ENCODE assay signal across 27 cellular contexts in genomic region chr1:30010506-30011106, GRCh38.
"Had no signal": no experiment of that assay in that cellular context is flagged by ENCODE, and none has a peak within 500 bp of the region (broad histone marks: within the 10 kb centered on the region; RNA-seq: fewer than 3 reads in every experiment).

No MANE protein-coding gene starts in this region.

- H3K36me3 Mint-ChIP-seq: naive thymus-derived CD8-positive, alpha-beta T cell; natural killer cell treated with Interleukin-12 subunit alpha and Interleukin-12 subunit beta and Interleukin-15 and Interleukin-18, amount 100 ng/mL, for 72 hours; stimulated activated effector memory CD8-positive, alpha-beta T cell treated with anti-CD3 and anti-CD28 coated beads, Interleukin-12 subunit alpha, Interleukin-12 subunit beta, amount 100 ng/mL, for 72 hours; stimulated activated naive B cell treated with anti-CD40 and anti-IgM and Interleukin-4, amounts not matched to agents 10 μg/mL and 1 μg/mL and 100 μg/mL, for 72 hours had no signal

- H3K27ac ChIP-seq: ovary, parathyroid adenoma, prostate gland, right lobe of liver, sigmoid colon, stomach, thoracic aorta, thyroid gland, tibial nerve, upper lobe of left lung, vagina had no signal

- H3K4me1 ChIP-seq: parathyroid adenoma, prostate gland, right lobe of liver, sigmoid colon, stomach, thyroid gland, tibial nerve, vagina had no signal

- H3K4me1 Mint-ChIP-seq: stimulated activated naive B cell treated with anti-CD40 and anti-IgM and Interleukin-4, amounts not matched to agents 10 μg/mL and 1 μg/mL and 100 μg/mL, for 72 hours had no signal

- H3K27ac Mint-ChIP-seq: naive thymus-derived CD8-positive, alpha-beta T cell; natural killer cell treated with Interleukin-12 subunit alpha and Interleukin-12 subunit beta and Interleukin-15 and Interleukin-18, amount 100 ng/mL, for 72 hours; nephron progenitor cell; stimulated activated effector memory CD8-positive, alpha-beta T cell treated with anti-CD3 and anti-CD28 coated beads, Interleukin-12 subunit alpha, Interleukin-12 subunit beta, amount 100 ng/mL, for 72 hours; stimulated activated naive B cell treated with anti-CD40 and anti-IgM and Interleukin-4, amounts not matched to agents 10 μg/mL and 1 μg/mL and 100 μg/mL, for 72 hours; stimulated activated naive CD8-positive, alpha-beta T cell treated with anti-CD3 and anti-CD28 coated beads, Interleukin-15, Interleukin-2, amounts not matched to agents 100 ng/mL and 50 ng/mL, for 24 hours had no signal

- H3K4me3 Mint-ChIP-seq: naive thymus-derived CD8-positive, alpha-beta T cell; natural killer cell treated with Interleukin-12 subunit alpha and Interleukin-12 subunit beta and Interleukin-15 and Interleukin-18, amount 100 ng/mL, for 72 hours; nephron progenitor cell; neural crest cell; stimulated activated effector memory CD8-positive, alpha-beta T cell treated with anti-CD3 and anti-CD28 coated beads, Interleukin-12 subunit alpha, Interleukin-12 subunit beta, amount 100 ng/mL, for 72 hours; stimulated activated naive B cell treated with anti-CD40 and anti-IgM and Interleukin-4, amounts not matched to agents 10 μg/mL and 1 μg/mL and 100 μg/mL, for 72 hours; stimulated activated naive CD8-positive, alpha-beta T cell treated with anti-CD3 and anti-CD28 coated beads, Interleukin-15, Interleukin-2, amounts not matched to agents 100 ng/mL and 50 ng/mL, for 24 hours had no signal

- H3K27me3 ChIP-seq: ovary, right lobe of liver, thyroid gland, tibial nerve, upper lobe of left lung, vagina had no signal

- DNase-seq: naive thymus-derived CD8-positive, alpha-beta T cell; nephron progenitor cell; occipital lobe; right cardiac atrium; right lobe of liver; sigmoid colon; small intestine; stimulated activated CD4-positive, alpha-beta T cell treated with anti-CD3 and anti-CD28 coated beads, Interleukin-15, amount 100 ng/mL, for 24 hours; stimulated activated CD4-positive, alpha-beta T cell treated with anti-CD3 and anti-CD28 coated beads, Interleukin-2, amount 100 ng/mL, for 24 hours; stimulated activated CD4-positive, alpha-beta T cell treated with anti-CD3 and anti-CD28 coated beads, Interleukin-2, amount 100 ng/mL, for 48 hours; stimulated activated CD4-positive, alpha-beta T cell treated with anti-CD3 and anti-CD28 coated beads, Interleukin-4, amount 100 ng/mL, for 24 hours; stimulated activated naive B cell treated with anti-CD40 and anti-IgM and Interleukin-4, amounts not matched to agents 10 μg/mL and 1 μg/mL and 100 μg/mL, for 72 hours; stimulated activated naive CD4-positive, alpha-beta T cell treated with Interleukin-2 at 50 U/mL for 16 hours; stomach; thyroid gland; trophoblast cell had no signal

- H3K36me3 ChIP-seq: ovary, prostate gland, right lobe of liver, sigmoid colon, stomach, thoracic aorta, thyroid gland, tibial nerve, upper lobe of left lung, vagina had no signal

- H3K9me3 ChIP-seq: ovary, prostate gland, right lobe of liver, sigmoid colon, stomach, thoracic aorta, thyroid gland, tibial nerve, upper lobe of left lung, vagina had no signal

- H3K9me3 Mint-ChIP-seq: naive thymus-derived CD8-positive, alpha-beta T cell; natural killer cell treated with Interleukin-12 subunit alpha and Interleukin-12 subunit beta and Interleukin-15 and Interleukin-18, amount 100 ng/mL, for 72 hours; nephron progenitor cell; neural crest cell; stimulated activated effector memory CD8-positive, alpha-beta T cell treated with anti-CD3 and anti-CD28 coated beads, Interleukin-12 subunit alpha, Interleukin-12 subunit beta, amount 100 ng/mL, for 72 hours; stimulated activated naive B cell treated with anti-CD40 and anti-IgM and Interleukin-4, amounts not matched to agents 10 μg/mL and 1 μg/mL and 100 μg/mL, for 72 hours; stimulated activated naive CD8-positive, alpha-beta T cell treated with anti-CD3 and anti-CD28 coated beads, Interleukin-15, Interleukin-2, amounts not matched to agents 100 ng/mL and 50 ng/mL, for 24 hours had no signal

- H3K4me3 ChIP-seq: ovary, prostate gland, right lobe of liver, sigmoid colon, stomach, thoracic aorta, thyroid gland, tibial nerve, upper lobe of left lung, vagina had no signal

- ATAC-seq: naive thymus-derived CD8-positive, alpha-beta T cell; right cardiac atrium; right lobe of liver; stimulated activated effector memory CD8-positive, alpha-beta T cell treated with anti-CD3 and anti-CD28 coated beads, Interleukin-12 subunit alpha, Interleukin-12 subunit beta, amount 100 ng/mL, for 72 hours; stimulated activated naive B cell treated with anti-CD40 and anti-IgM and Interleukin-4, amounts not matched to agents 10 μg/mL and 1 μg/mL and 100 μg/mL, for 72 hours had no signal
